Comparison of ENCODE assay signal across 11 cellular contexts in genomic region chr2:159895258-159896209, GRCh38. TPM values are rescaled to one million over a fixed set of nuclear protein-coding genes. Genes with fewer than 3 reads are reported as not detected.
DNase-seq lines count a peak whose midpoint lies in the region; ATAC-seq and TF ChIP-seq lines count a peak whose summit lies in the region.
"Had no signal": no experiment of that assay in that cellular context is flagged by ENCODE, and none has a peak within 500 bp of the region (broad histone marks: within the 10 kb centered on the region; RNA-seq: fewer than 3 reads in every experiment).

No MANE protein-coding gene starts in this region.

- no peaks in the 10 kb centered on the region for H3K9me3 ChIP-seq in aorta (ENCODE audit: control insufficient read depth, low read length)
- H3K9me3 ChIP-seq: SJCRH30 had no signal

- 68 to 76% methylated on average over 5 of the region's 5 CpGs for WGBS in aorta, 2 donors

- peaks cover 0 to 1% of the 10 kb centered on the region in 2 donors for H3K27me3 ChIP-seq in aorta (ENCODE audit: control insufficient read depth in 1 of 2, insufficient read depth in 2 of 2, low read length in 1 of 2)
- H3K27me3 ChIP-seq: SJCRH30 had no signal

- H3K36me3 ChIP-seq in aorta (ENCODE audit: control insufficient read depth in 1 of 2, insufficient read depth in 2 of 2, low read length in 1 of 2) = no peaks in the 10 kb centered on the region
- H3K36me3 ChIP-seq: SJCRH30 had no signal

- TF ChIP-seq CTCF in GM13977 (IDR thresholded peaks at IDR 0.05; ENCODE audit: extremely low read depth, insufficient read depth, missing control alignments) = no peak
- no peak for TF ChIP-seq CTCF in epithelial cell of esophagus (IDR thresholded peaks at IDR 0.05; ENCODE audit: insufficient read depth, low read depth, low read length, missing control alignments)

- in situ Hi-C loops in GM13977 (cut with MboI; ENCODE audit: low pct_unique_long_range_greater_than_20kb, low sequenced_read_pairs, unreplicated experiment) = no loop called here

- peak; percentile 60 for ATAC-seq in GM19395 (IDR thresholded peaks at IDR 0.05; ENCODE audit: unreplicated experiment)
- peak; percentile 41 for ATAC-seq in HG03103 (IDR thresholded peaks at IDR 0.05; ENCODE audit: low read depth, unreplicated experiment)
- ATAC-seq in aorta (ENCODE audit: low FRiP score) = no peak

- H3K4me1 ChIP-seq in aorta (ENCODE audit: control insufficient read depth in 1 of 2, insufficient read depth in 2 of 2, low read length in 2 of 2) = no peaks in the 10 kb centered on the region
- H3K4me1 ChIP-seq: parathyroid adenoma had no signal

- peak; percentile 45 for DNase-seq in GM13977 (ENCODE audit: low spot score)
- DNase-seq in epithelial cell of esophagus (ENCODE audit: low read depth) = peak; percentile 15
- DNase-seq in ecto neural progenitor cell (ENCODE audit: low spot score) = no peak
- DNase-seq in HCEC 1CT = no peak
- DNase-seq in SIG-M5 (lab: John Stamatoyannopoulos, UW) = no peak
- no peak for DNase-seq in aorta
- DNase-seq: effector CD4-positive, alpha-beta T cell; SJCRH30 had no signal

- intact Hi-C loops in aorta (cut with DNase I) = no loop called here

- H3K4me3 ChIP-seq in epithelial cell of esophagus (ENCODE audit: low read length) = no peak overlapping the region
- H3K4me3 ChIP-seq in aorta (ENCODE audit: low read length in 2 of 2) = no peak overlapping the region
- H3K4me3 ChIP-seq: SJCRH30 had no signal

- H3K27ac ChIP-seq in aorta (ENCODE audit: low read depth in 1 of 2, low read length in 2 of 2) = no peak overlapping the region
- H3K27ac ChIP-seq: parathyroid adenoma, SJCRH30 had no signal

RNA-seq across cellular contexts. Expression of gene LY75, which starts 9.0 kb away (rescaled TPM):
- total RNA-seq in aorta = 10 to 100 TPM in 1 of 2 donors, 1 to 10 TPM in 1; 7.8 to 11.0 TPM
- 1 to 10 TPM; 3.6 to 9.0 TPM for polyA plus RNA-seq in aorta
- total RNA-seq: SJCRH30 had no signal

Comparison
In these comparisons a context has a peak if more than half of its experiments do, and no peak if none do; other contexts are left out.
1. DNase-seq: peak in GM13977 (single experiment) and epithelial cell of esophagus (single experiment); none in ecto neural progenitor cell (single experiment), HCEC 1CT (single experiment), SIG-M5 (single experiment) and aorta (0 of 2).